In genomic region chr16:66562409-66562808, GRCh38 we compare ENCODE assay signal across 20 cellular contexts. TPM values are rescaled to one million over a fixed set of nuclear protein-coding genes. Genes with fewer than 3 reads are reported as not detected.
DNase-seq lines count a peak whose midpoint lies in the region; ATAC-seq and TF ChIP-seq lines count a peak whose summit lies in the region.
"Had no signal": no experiment of that assay in that cellular context is flagged by ENCODE, and none has a peak within 500 bp of the region (broad histone marks: within the 10 kb centered on the region; RNA-seq: fewer than 3 reads in every experiment).

No MANE protein-coding gene starts in this region.

- peaks cover 0 to 3% (median 0%) of the 10 kb centered on the region in 5 experiments for H3K9me3 Mint-ChIP-seq in brain
- H3K9me3 Mint-ChIP-seq: stimulated activated naive CD8-positive, alpha-beta T cell treated with anti-CD3 and anti-CD28 coated beads, Interleukin-15, Interleukin-2, amounts not matched to agents 100 ng/mL and 50 ng/mL, for 24 hours had no signal

- no peak overlapping the region for H3K4me3 Mint-ChIP-seq in brain
- H3K4me3 Mint-ChIP-seq: stimulated activated naive CD8-positive, alpha-beta T cell treated with anti-CD3 and anti-CD28 coated beads, Interleukin-15, Interleukin-2, amounts not matched to agents 100 ng/mL and 50 ng/mL, for 24 hours had no signal

- peaks cover 3% of the 10 kb centered on the region for H3K27me3 Mint-ChIP-seq in brain
- H3K27me3 Mint-ChIP-seq: progenitor cell of endocrine pancreas; stimulated activated naive CD8-positive, alpha-beta T cell treated with anti-CD3 and anti-CD28 coated beads, Interleukin-15, Interleukin-2, amounts not matched to agents 100 ng/mL and 50 ng/mL, for 24 hours had no signal

- DNase-seq in posterior vena cava (ENCODE audit: low spot score): no peak
- DNase-seq in EL: no peak
- DNase-seq in GDM1 (lab: John Stamatoyannopoulos, UW): no peak
- DNase-seq: activated gamma-delta T cell, dorsolateral prefrontal cortex, hypothalamus, left colon, NCI-H1930, SHP77 had no signal

- no peak overlapping the region for H3K27ac ChIP-seq in 22Rv1
- no peak overlapping the region for H3K27ac ChIP-seq in C4-2B

- no peak for ATAC-seq in HG03045 (IDR thresholded peaks at IDR 0.05; ENCODE audit: unreplicated experiment)
- ATAC-seq: left colon had no signal

- intact Hi-C loops in posterior vena cava (cut with DNase I): no loop called here

- no peak overlapping the region for H3K27ac Mint-ChIP-seq in brain

- 0 out of 2 replicates have a peak, but pooled peaks have one; percentile 3 for TF ChIP-seq CTCF in 22Rv1 (IDR thresholded peaks at IDR 0.05)
- TF ChIP-seq CTCF in C4-2B (conservative IDR thresholded peaks at IDR 0.05): peak; percentile 16; the same call in 1 of the 2 replicates
- TF ChIP-seq CTCF in LNCAP (IDR thresholded peaks at IDR 0.05): peak; percentile 25; the same call in 1 of the 2 replicates
- peak; percentile 12 to 19 for TF ChIP-seq CTCF in brain (conservative IDR thresholded peaks at IDR 0.05)

- peaks cover 34% of the 10 kb centered on the region for H3K36me3 Mint-ChIP-seq in brain

- no peaks in the 10 kb centered on the region for H3K4me1 Mint-ChIP-seq in brain

RNA-seq across cellular contexts. Expression of gene CMTM1, which starts 3.8 kb away (rescaled TPM):
- polyA plus RNA-seq in brain (ENCODE audit: insufficient read depth, low read depth, low replicate concordance): 1.1 TPM
- 1 to 10 TPM; 2.1 to 3.1 TPM for total RNA-seq in posterior vena cava

RNA-seq across cellular contexts. Expression of gene CKLF, which starts 10.0 kb away (rescaled TPM):
- polyA plus RNA-seq in brain (ENCODE audit: insufficient read depth, low read depth, low replicate concordance): 90.4 TPM
- total RNA-seq in posterior vena cava: 10 to 100 TPM; 22.0 to 25.4 TPM

RNA-seq across cellular contexts. Expression of gene TK2, which starts 12.5 kb away (rescaled TPM):
- 18.2 TPM for polyA plus RNA-seq in brain (ENCODE audit: insufficient read depth, low read depth, low replicate concordance)
- 10 to 100 TPM; 23.6 to 37.2 TPM for total RNA-seq in posterior vena cava

RNA-seq across cellular contexts. Expression of gene CMTM2, which starts 16.9 kb away (rescaled TPM):
- 0.32 TPM for polyA plus RNA-seq in brain (ENCODE audit: insufficient read depth, low read depth, low replicate concordance)
- total RNA-seq in posterior vena cava: under 1 TPM in 1 of 2 donors, not detected in 1; 0.38 TPM
- total RNA-seq: astrocyte, fibroblast of lung, left colon, M059J, progenitor cell of endocrine pancreas had no signal
- polyA plus RNA-seq: BJ, fibroblast of lung had no signal

RNA-seq across cellular contexts. Expression of gene CMTM3, which starts 42.1 kb away (rescaled TPM):
- 32.5 TPM for polyA plus RNA-seq in brain (ENCODE audit: insufficient read depth, low read depth, low replicate concordance)
- 10 to 100 TPM; 25.8 to 29.7 TPM for total RNA-seq in posterior vena cava
